ENCODE assay signal across 17 cellular contexts in the genomic region with DNA sequence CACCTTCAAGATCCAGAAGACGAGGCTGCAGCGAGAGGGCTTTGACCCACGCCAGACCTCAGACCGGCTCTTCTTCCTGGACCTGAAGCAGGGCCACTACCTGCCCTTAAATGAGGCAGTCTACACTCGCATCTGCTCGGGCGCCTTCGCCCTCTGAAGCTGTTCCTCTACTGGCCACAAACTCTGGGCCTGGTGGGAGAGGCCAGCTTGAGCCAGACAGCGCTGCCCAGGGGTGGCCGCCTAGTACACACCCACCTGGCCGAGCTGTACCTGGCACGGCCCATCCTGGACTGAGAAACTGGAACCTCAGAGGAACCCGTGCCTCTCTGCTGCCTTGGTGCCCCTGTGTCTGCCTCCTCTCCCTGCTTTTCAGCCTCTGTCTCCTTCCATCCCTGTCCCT. TPM values are rescaled to one million over a fixed set of nuclear protein-coding genes. Genes with fewer than 3 reads are reported as not detected.
DNase-seq lines count a peak whose midpoint lies in the region; ATAC-seq and TF ChIP-seq lines count a peak whose summit lies in the region.
"Had no signal": no experiment of that assay in that cellular context is flagged by ENCODE, and none has a peak within 500 bp of the region (broad histone marks: within the 10 kb centered on the region; RNA-seq: fewer than 3 reads in every experiment).

No MANE protein-coding gene starts in this region.

- H3K4me1 Mint-ChIP-seq in MCF 10A (ENCODE audit: insufficient read depth, unreplicated experiment) = peaks cover 12% of the 10 kb centered on the region
- peaks cover 62% of the 10 kb centered on the region for H3K4me1 Mint-ChIP-seq in dendritic cell treated with granulocyte-macrophage colony-stimulating factor and Interleukin-4, amounts not matched to agents 40 ng/mL and 50 ng/mL, for 4 days (ENCODE audit: low read depth)

- H3K4me1 ChIP-seq in breast epithelium = no peaks in the 10 kb centered on the region
- H3K4me1 ChIP-seq in osteoblast (ENCODE audit: insufficient read depth, low read length) = peaks cover 16% of the 10 kb centered on the region
- H3K4me1 ChIP-seq in uterus = peaks cover 0 to 4% of the 10 kb centered on the region in 2 donors
- no peaks in the 10 kb centered on the region for H3K4me1 ChIP-seq in aorta (ENCODE audit: control insufficient read depth in 1 of 2, insufficient read depth in 2 of 2, low read length in 2 of 2)

- peaks cover 51% of the 10 kb centered on the region for H3K79me2 ChIP-seq in osteoblast (ENCODE audit: insufficient read depth, low read length)

- no peaks in the 10 kb centered on the region for H3K27me3 Mint-ChIP-seq in MCF 10A (ENCODE audit: insufficient read depth, unreplicated experiment)
- no peaks in the 10 kb centered on the region for H3K27me3 Mint-ChIP-seq in dendritic cell treated with granulocyte-macrophage colony-stimulating factor and Interleukin-4, amounts not matched to agents 40 ng/mL and 50 ng/mL, for 4 days

- WGBS in aorta, 2 donors = 85 to 88% methylated on average over 13 of the region's 13 CpGs

- no TSS peak for BruUV-seq in MCF 10A (replicated peaks; lab: Mats Ljungman, UMichigan)

- H3K27ac Mint-ChIP-seq in MCF 10A (ENCODE audit: low read depth, unreplicated experiment) = peak overlapping the region; percentile 54
- peak overlapping the region; percentile 57 for H3K27ac Mint-ChIP-seq in dendritic cell treated with granulocyte-macrophage colony-stimulating factor and Interleukin-4, amounts not matched to agents 40 ng/mL and 50 ng/mL, for 4 days

- CTCF ChIA-PET in MCF 10A (lab: Yijun Ruan, JAX) = interaction anchor here (3.0 kb wide), 1 partner anchor 8 kb away, joined by 16 read pairs; no protein-coding TSS in a partner anchor

- H3K4me2 ChIP-seq in osteoblast (ENCODE audit: insufficient read depth, low read length) = no peak overlapping the region

- TF ChIP-seq CTCF in MCF 10A (IDR thresholded peaks at IDR 0.05; ENCODE audit: unreplicated experiment) (no peak), breast epithelium (IDR thresholded peaks at IDR 0.05) (no peak), osteoblast (IDR thresholded peaks at IDR 0.05; ENCODE audit: extremely low read depth, low read depth, low read length) (no peak), uterus (IDR thresholded peaks at IDR 0.05) (no peak)

- POLR2A ChIA-PET in MCF 10A (lab: Yijun Ruan, JAX) = interaction anchor here (0.6 to 0.9 kb wide), 3 partner anchors 10 to 634 kb away, joined by 3 read pairs; no protein-coding TSS in a partner anchor

- DNase-seq in MCF 10A (ENCODE audit: unreplicated experiment) (no peak), breast epithelium (ENCODE audit: low spot score in 2 of 2) (no peak), osteoblast (ENCODE audit: insufficient read length, low spot score, missing footprints) (peak; percentile 60), uterus (no peak), aorta (no peak), GM19238 (ENCODE audit: insufficient read length, low spot score) (no peak)
- DNase-seq in activated naive CD4-positive, alpha-beta T cell treated with anti-CD3 and anti-CD28 coated beads, Interleukin-2, amount 50 U/mL, for 16 hours = no peak
- DNase-seq: Caco-2, NCI-H1417 treated with DMSO at 0.1 percent for 48 hours, NCI-H2081, NCI-H510A treated with DMSO at 0.1 percent for 48 hours, SIG-M5 had no signal

- no peaks in the 10 kb centered on the region for H3K36me3 ChIP-seq in breast epithelium
- H3K36me3 ChIP-seq in osteoblast (ENCODE audit: insufficient read depth, low read length) = peaks cover 12% of the 10 kb centered on the region
- no peaks in the 10 kb centered on the region for H3K36me3 ChIP-seq in uterus
- H3K36me3 ChIP-seq in aorta (ENCODE audit: control insufficient read depth in 1 of 2, insufficient read depth in 2 of 2, low read length in 1 of 2) = no peaks in the 10 kb centered on the region

- intact Hi-C loops in MCF 10A (cut with micrococcal nuclease) (loop anchor here (5.0 kb wide), 1 partner anchor 353 kb away; the partner anchor contains the start of gene RPL18A), breast epithelium (cut with DNase I; ENCODE audit: low total_unique reads) (no loop called here), uterus (cut with DNase I; ENCODE audit: low total_unique reads) (no loop called here), aorta (cut with DNase I) (no loop called here)
- intact Hi-C loops in dendritic cell treated with granulocyte-macrophage colony-stimulating factor and Interleukin-4, amounts not matched to agents 40 ng/mL and 50 ng/mL, for 4 days (cut with micrococcal nuclease) = no loop called here

- H3K36me3 Mint-ChIP-seq in MCF 10A (ENCODE audit: insufficient read depth, unreplicated experiment) = peaks cover 46% of the 10 kb centered on the region
- peaks cover 80% of the 10 kb centered on the region for H3K36me3 Mint-ChIP-seq in dendritic cell treated with granulocyte-macrophage colony-stimulating factor and Interleukin-4, amounts not matched to agents 40 ng/mL and 50 ng/mL, for 4 days (ENCODE audit: low read depth)

- no peaks in the 10 kb centered on the region for H4K20me1 ChIP-seq in osteoblast (ENCODE audit: insufficient read depth, low read length)

- H3K9me3 ChIP-seq in breast epithelium (no peaks in the 10 kb centered on the region), osteoblast (ENCODE audit: low read depth, low read length) (no peaks in the 10 kb centered on the region), uterus (no peaks in the 10 kb centered on the region), aorta (ENCODE audit: control insufficient read depth, low read length) (no peaks in the 10 kb centered on the region)
- H3K9me3 ChIP-seq: Caco-2 had no signal

- ATAC-seq in aorta (ENCODE audit: low FRiP score) = no peak
- ATAC-seq: GM12878 had no signal

- H3K9me3 Mint-ChIP-seq in MCF 10A (ENCODE audit: unreplicated experiment) = no peaks in the 10 kb centered on the region
- H3K9me3 Mint-ChIP-seq in dendritic cell treated with granulocyte-macrophage colony-stimulating factor and Interleukin-4, amounts not matched to agents 40 ng/mL and 50 ng/mL, for 4 days = no peaks in the 10 kb centered on the region
- H3K9me3 Mint-ChIP-seq: CD14-positive monocyte had no signal

- no peak for TF ChIP-seq POLR2A in breast epithelium (IDR thresholded peaks at IDR 0.05)
- no peak for TF ChIP-seq POLR2A in uterus (IDR thresholded peaks at IDR 0.05)

- H3K27ac ChIP-seq in breast epithelium (peak overlapping the region in 1 of 2 donors; percentile 63), osteoblast (ENCODE audit: low read depth, low read length) (no peak overlapping the region), uterus (no peak overlapping the region), aorta (ENCODE audit: low read depth in 1 of 2, low read length in 2 of 2) (no peak overlapping the region)

- no peaks in the 10 kb centered on the region for H3K27me3 ChIP-seq in breast epithelium
- H3K27me3 ChIP-seq in osteoblast (ENCODE audit: insufficient read depth, low read length) = no peaks in the 10 kb centered on the region
- no peaks in the 10 kb centered on the region for H3K27me3 ChIP-seq in uterus
- no peaks in the 10 kb centered on the region for H3K27me3 ChIP-seq in aorta (ENCODE audit: control insufficient read depth in 1 of 2, insufficient read depth in 2 of 2, low read length in 1 of 2)

- H3K4me3 Mint-ChIP-seq in MCF 10A (ENCODE audit: unreplicated experiment) = no peak overlapping the region
- no peak overlapping the region for H3K4me3 Mint-ChIP-seq in dendritic cell treated with granulocyte-macrophage colony-stimulating factor and Interleukin-4, amounts not matched to agents 40 ng/mL and 50 ng/mL, for 4 days
- H3K4me3 Mint-ChIP-seq: CD14-positive monocyte had no signal

- no peak overlapping the region for H2AFZ ChIP-seq in osteoblast (ENCODE audit: low read length)

- H3K4me3 ChIP-seq in breast epithelium = no peak overlapping the region
- no peak overlapping the region for H3K4me3 ChIP-seq in osteoblast (ENCODE audit: insufficient read depth, low read length)
- no peak overlapping the region for H3K4me3 ChIP-seq in uterus
- H3K4me3 ChIP-seq in aorta (ENCODE audit: low read length in 2 of 2) = no peak overlapping the region
- H3K4me3 ChIP-seq: GM12878 had no signal

RNA-seq across cellular contexts. Expression of gene PGLS, which starts 7.0 kb away (rescaled TPM):
- 115 and 143 TPM in 2 replicates for total RNA-seq in MCF 10A (2022)
- 10 to 100 TPM; 62.2 to 89.8 (median 72.4) TPM for total RNA-seq in breast epithelium
- total RNA-seq in osteoblast = 84.6 and 98.1 TPM in 2 replicates
- total RNA-seq in uterus = 10 to 100 TPM; 16.9 to 41.0 (median 34.1) TPM
- total RNA-seq in aorta = 10 to 100 TPM; 38.0 to 50.6 TPM
- polyA plus RNA-seq in aorta = 10 to 100 TPM; 31.7 to 90.6 TPM

RNA-seq across cellular contexts. Expression of gene SLC27A1, which starts 34.1 kb away (rescaled TPM):
- total RNA-seq in MCF 10A (2022) (3.4 and 5.0 TPM in 2 replicates), breast epithelium (10 to 100 TPM; 32.4 to 35.4 (median 34.8) TPM), osteoblast (47.4 and 64.4 TPM in 2 replicates), uterus (10 to 100 TPM in 3 of 4 donors, 1 to 10 TPM in 1; 7.1 to 36.5 (median 26.9) TPM), aorta (10 to 100 TPM; 12.0 to 22.2 TPM)
- polyA plus RNA-seq in aorta = 10 to 100 TPM in 1 of 2 donors, 1 to 10 TPM in 1; 6.8 to 37.8 TPM

RNA-seq across cellular contexts. Expression of gene NXNL1, which starts 43.7 kb away (rescaled TPM):
- total RNA-seq in MCF 10A (2022) (not detected in 2 replicates), breast epithelium (under 1 TPM in 1 of 3 donors, not detected in 2; 0.64 TPM), osteoblast (not detected in 2 replicates), uterus (not detected), aorta (not detected)
- not detected for polyA plus RNA-seq in aorta
- total RNA-seq: A172, Caco-2, GM12878, LHCN-M2 had no signal
- polyA plus RNA-seq: CD14-positive monocyte, GM12878 had no signal

RNA-seq across cellular contexts. Expression of gene COLGALT1, which starts 51.0 kb away (rescaled TPM):
- total RNA-seq in MCF 10A (2022) = 103 and 107 TPM in 2 replicates
- 10 to 100 TPM; 45.1 to 99.9 (median 57.0) TPM for total RNA-seq in breast epithelium
- total RNA-seq in osteoblast = 106 and 108 TPM in 2 replicates
- 10 to 100 TPM; 24.6 to 56.6 (median 52.0) TPM for total RNA-seq in uterus
- total RNA-seq in aorta = 10 to 100 TPM; 67.1 to 91.2 TPM
- 10 to 100 TPM; 26.3 to 45.6 TPM for polyA plus RNA-seq in aorta

RNA-seq across cellular contexts. Expression of gene TMEM221, which starts 56.0 kb away (rescaled TPM):
- total RNA-seq in MCF 10A (2022) = not detected in 2 replicates
- under 1 TPM; 0.33 to 0.73 (median 0.64) TPM for total RNA-seq in breast epithelium
- total RNA-seq in osteoblast = not detected in 2 replicates
- total RNA-seq in uterus = 10 to 100 TPM in 1 of 4 donors, 1 to 10 TPM in 2, not detected in 1; 2.2 to 16.5 (median 3.9) TPM
- total RNA-seq in aorta = under 1 TPM in 1 of 2 donors, not detected in 1; 0.30 TPM
- polyA plus RNA-seq in aorta = under 1 TPM in 1 of 2 donors, not detected in 1; 0.38 TPM
- total RNA-seq: A172, Caco-2, GM12878, LHCN-M2 had no signal
- polyA plus RNA-seq: CD14-positive monocyte had no signal
